ENCODE assay signal across 10 cellular contexts in the genomic region with DNA sequence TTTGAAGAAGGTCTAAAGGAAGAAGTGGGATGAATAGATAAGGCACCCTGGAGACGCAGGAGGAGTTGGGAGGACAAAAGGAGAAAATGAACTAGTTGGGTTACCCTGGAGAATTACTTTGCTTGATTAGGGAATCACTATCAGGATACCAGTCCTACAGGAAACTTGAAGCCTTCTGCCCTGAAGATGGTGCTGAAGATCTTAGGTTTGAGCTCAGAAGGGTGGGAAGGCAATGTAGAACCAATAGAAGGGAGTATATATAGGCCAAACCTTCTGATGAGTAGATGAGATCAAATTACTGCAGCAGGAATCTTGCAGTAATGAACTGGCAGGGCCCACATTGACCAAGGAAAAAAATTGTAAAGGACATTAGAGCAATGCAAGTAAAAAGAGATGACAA.
DNase-seq lines count a peak whose midpoint lies in the region; ATAC-seq and TF ChIP-seq lines count a peak whose summit lies in the region.
"Had no signal": no experiment of that assay in that cellular context is flagged by ENCODE, and none has a peak within 500 bp of the region (broad histone marks: within the 10 kb centered on the region; RNA-seq: fewer than 3 reads in every experiment).

No MANE protein-coding gene starts in this region.

- no peak overlapping the region for H3K4me3 ChIP-seq in NB4 (ENCODE audit: low read depth, low read length)
- H3K4me3 ChIP-seq in brain microvascular endothelial cell (ENCODE audit: low read depth, low read length): no peak overlapping the region

- H3K4me1 Mint-ChIP-seq in naive thymus-derived CD8-positive, alpha-beta T cell: peaks cover 0 to 12% (median 6%) of the 10 kb centered on the region in 4 donors

- peak overlapping the region in 2 of 10 donors; percentile 1 to 9 for H3K27ac Mint-ChIP-seq in naive thymus-derived CD8-positive, alpha-beta T cell

- POLR2A ChIA-PET in naive thymus-derived CD8-positive, alpha-beta T cell (lab: Charles Lee): interaction anchor here (0.6 to 2.5 kb wide), 5 partner anchors 82 to 116 kb away, joined by 3 to 18 read pairs (median 3); a partner anchor contains a TSS

- H3K9me3 Mint-ChIP-seq in naive thymus-derived CD8-positive, alpha-beta T cell: no peaks in the 10 kb centered on the region

- peak; percentile 40 to 70 for ATAC-seq in naive thymus-derived CD8-positive, alpha-beta T cell

- no peaks in the 10 kb centered on the region for H3K27me3 Mint-ChIP-seq in naive thymus-derived CD8-positive, alpha-beta T cell

- no peak overlapping the region for H3K27ac ChIP-seq in brain microvascular endothelial cell

- no peaks in the 10 kb centered on the region for H3K36me3 ChIP-seq in brain microvascular endothelial cell (replicated peaks)

- in situ Hi-C loops in brain microvascular endothelial cell (cut with HindIII; ENCODE audit: low pct_ligation_motif_present, low sequenced_read_pairs): no loop called here

- no peak for TF ChIP-seq POLR2A in NB4 (IDR thresholded peaks at IDR 0.05; ENCODE audit: extremely low read depth, insufficient read length)

- DNase-seq in EL: peak; percentile 7
- peak; percentile 21 for DNase-seq in NB4 (ENCODE audit: low read depth)
- DNase-seq in brain microvascular endothelial cell: peak; percentile 14
- peak in 3 of 10 donors; percentile 2 to 17 (median 11) for DNase-seq in naive thymus-derived CD8-positive, alpha-beta T cell
- no peak for DNase-seq in NCI-H345 treated with DMSO at 0.1 percent for 48 hours (lab: John Stamatoyannopoulos, UW; ENCODE audit: unreplicated experiment)
- DNase-seq in HuH-7.5 (ENCODE audit: low spot score): no peak
- DNase-seq in activated CD4-positive, alpha-beta T cell treated with anti-CD3 and anti-CD28 coated beads for 4 hours: no peak
- DNase-seq: caudate nucleus; left cardiac atrium; stimulated activated CD4-positive, alpha-beta T cell treated with anti-CD3 and anti-CD28 coated beads, Interleukin-2, amount 100 ng/mL, for 48 hours had no signal

- peaks cover 0 to 7% (median 7%) of the 10 kb centered on the region in 3 donors for H3K36me3 Mint-ChIP-seq in naive thymus-derived CD8-positive, alpha-beta T cell

- no peak overlapping the region for H3K4me3 Mint-ChIP-seq in naive thymus-derived CD8-positive, alpha-beta T cell

- TF ChIP-seq CTCF in NB4 (IDR thresholded peaks at IDR 0.05; ENCODE audit: low read depth, low read length) (no peak), brain microvascular endothelial cell (IDR thresholded peaks at IDR 0.05; ENCODE audit: low read depth, low read length, missing control alignments) (peak; percentile 40)

- H3K27me3 ChIP-seq in brain microvascular endothelial cell (replicated peaks): no peaks in the 10 kb centered on the region

Comparison
In these comparisons a context has a peak if more than half of its experiments do, and no peak if none do; other contexts are left out.
1. DNase-seq: peak in EL (single experiment), NB4 (single experiment) and brain microvascular endothelial cell (single experiment); none in NCI-H345 treated with DMSO at 0.1 percent for 48 hours (single experiment), HuH-7.5 (single experiment) and activated CD4-positive, alpha-beta T cell treated with anti-CD3 and anti-CD28 coated beads for 4 hours (0 of 2).